In genomic region chr1:41492341-41492848, GRCh38 we compare ENCODE assay signal across 9 cellular contexts. TPM values are rescaled to one million over a fixed set of nuclear protein-coding genes. Genes with fewer than 3 reads are reported as not detected.
DNase-seq lines count a peak whose midpoint lies in the region; ATAC-seq and TF ChIP-seq lines count a peak whose summit lies in the region.
"Had no signal": no experiment of that assay in that cellular context is flagged by ENCODE, and none has a peak within 500 bp of the region (broad histone marks: within the 10 kb centered on the region; RNA-seq: fewer than 3 reads in every experiment).

No MANE protein-coding gene starts in this region.

- no peak for TF ChIP-seq POLR2A in vagina (IDR thresholded peaks at IDR 0.05)

- H3K36me3 ChIP-seq in heart right ventricle = no peaks in the 10 kb centered on the region
- H3K36me3 ChIP-seq in right atrium auricular region = no peaks in the 10 kb centered on the region
- H3K36me3 ChIP-seq in RWPE2 (ENCODE audit: low read depth) = no peaks in the 10 kb centered on the region
- H3K36me3 ChIP-seq in vagina = no peaks in the 10 kb centered on the region

- 76 to 80% methylated on average over 7 of the region's 7 CpGs for WGBS in heart right ventricle, 2 donors

- H3K27me3 ChIP-seq in heart right ventricle = peaks cover 0 to 17% (median 0%) of the 10 kb centered on the region in 7 donors
- no peaks in the 10 kb centered on the region for H3K27me3 ChIP-seq in right atrium auricular region
- no peaks in the 10 kb centered on the region for H3K27me3 ChIP-seq in RWPE2 (ENCODE audit: insufficient read depth, poor library complexity, severe bottlenecking)
- H3K27me3 ChIP-seq in vagina = no peaks in the 10 kb centered on the region

- H3K4me1 ChIP-seq in heart right ventricle (peaks cover 9 to 42% (median 28%) of the 10 kb centered on the region in 9 donors), right atrium auricular region (peaks cover 0 to 57% of the 10 kb centered on the region in 2 donors), RWPE2 (ENCODE audit: insufficient read depth, poor library complexity, severe bottlenecking) (peaks cover 27% of the 10 kb centered on the region), vagina (peaks cover 23% of the 10 kb centered on the region)

- TF ChIP-seq CTCF in heart right ventricle (IDR thresholded peaks at IDR 0.05) = peak in 7 of 9 donors; percentile 28 to 51 (median 40)
- TF ChIP-seq CTCF in right atrium auricular region (IDR thresholded peaks at IDR 0.05) = peak in 1 of 2 donors; percentile 48
- TF ChIP-seq CTCF in RWPE2 (IDR thresholded peaks at IDR 0.05; ENCODE audit: poor library complexity, severe bottlenecking) = peak; percentile 36
- TF ChIP-seq CTCF in epithelial cell of proximal tubule (conservative IDR thresholded peaks at IDR 0.05; ENCODE audit: low read depth, low read length) = peak; percentile 69
- no peak for TF ChIP-seq CTCF in vagina (IDR thresholded peaks at IDR 0.05)

- DNase-seq in heart right ventricle (no peak), right atrium auricular region (ENCODE audit: low spot score) (no peak), RWPE2 (ENCODE audit: low spot score) (no peak), epithelial cell of proximal tubule (ENCODE audit: low read depth) (no peak), vagina (ENCODE audit: extremely low spot score in 2 of 2) (no peak)
- DNase-seq in stimulated activated CD8-positive, alpha-beta memory T cell treated with anti-CD3 and anti-CD28 coated beads, Interleukin-15, amount 100 ng/mL, for 48 hours (ENCODE audit: low read depth in 2 of 2) = peak; percentile 31 to 40

- H3K9me3 ChIP-seq in heart right ventricle (no peaks in the 10 kb centered on the region), right atrium auricular region (no peaks in the 10 kb centered on the region), RWPE2 (ENCODE audit: severe bottlenecking) (no peaks in the 10 kb centered on the region), vagina (no peaks in the 10 kb centered on the region)

- H3K27ac ChIP-seq in heart right ventricle (no peak overlapping the region), right atrium auricular region (peak overlapping the region in 1 of 2 donors; percentile 21), RWPE2 (ENCODE audit: poor library complexity, severe bottlenecking) (peak overlapping the region; percentile 71), vagina (no peak overlapping the region)

- ATAC-seq in heart right ventricle (no peak), RWPE2 (ENCODE audit: low read depth) (no peak), HG03039 (IDR thresholded peaks at IDR 0.05; ENCODE audit: unreplicated experiment) (no peak), HG03442 (IDR thresholded peaks at IDR 0.05; ENCODE audit: unreplicated experiment) (no peak)

- no peak overlapping the region for H3K4me3 ChIP-seq in heart right ventricle
- no peak overlapping the region for H3K4me3 ChIP-seq in right atrium auricular region
- no peak overlapping the region for H3K4me3 ChIP-seq in RWPE2 (ENCODE audit: severe bottlenecking)
- H3K4me3 ChIP-seq in epithelial cell of proximal tubule (ENCODE audit: low read depth, low read length) = no peak overlapping the region
- H3K4me3 ChIP-seq in vagina = no peak overlapping the region

- intact Hi-C loops in heart right ventricle (cut with DNase I) = loop anchor here in 1 of 10 donors (10.0 kb wide), 1 partner anchor 58 kb away; no protein-coding TSS in a partner anchor
- intact Hi-C loops in vagina (cut with DNase I) = no loop called here

RNA-seq across cellular contexts. Expression of gene EDN2, which starts 7.9 kb away (rescaled TPM):
- 1 to 10 TPM in 3 of 10 donors, under 1 TPM in 3, not detected in 4; 0.30 to 8.5 (median 0.96) TPM for total RNA-seq in heart right ventricle
- 1 to 10 TPM in 1 of 2 donors, not detected in 1; 2.0 TPM for polyA plus RNA-seq in heart right ventricle
- under 1 TPM in 1 of 2 donors, not detected in 1; 0.78 TPM for total RNA-seq in right atrium auricular region
- total RNA-seq in epithelial cell of proximal tubule = 2.2 and 6.3 TPM in 2 replicates
- 9.3 TPM for total RNA-seq in vagina
- total RNA-seq: activated naive CD4-positive, alpha-beta T cell treated with anti-CD3 and anti-CD28 coated beads, Interleukin-2, amount 50 U/mL, for 72 hours had no signal

Comparison
In these comparisons a context has a peak if more than half of its experiments do, and no peak if none do; other contexts are left out.
1. DNase-seq: peak in stimulated activated CD8-positive, alpha-beta memory T cell treated with anti-CD3 and anti-CD28 coated beads, Interleukin-15, amount 100 ng/mL, for 48 hours (2 of 2); none in heart right ventricle (0 of 2), right atrium auricular region (single experiment), RWPE2 (single experiment), epithelial cell of proximal tubule (single experiment) and vagina (0 of 2).
2. CTCF ChIP-seq: peak in heart right ventricle (7 of 9), RWPE2 (single experiment) and epithelial cell of proximal tubule (single experiment); none in vagina (0 of 3).